ENCODE assay signal across 13 cellular contexts in the genomic region with DNA sequence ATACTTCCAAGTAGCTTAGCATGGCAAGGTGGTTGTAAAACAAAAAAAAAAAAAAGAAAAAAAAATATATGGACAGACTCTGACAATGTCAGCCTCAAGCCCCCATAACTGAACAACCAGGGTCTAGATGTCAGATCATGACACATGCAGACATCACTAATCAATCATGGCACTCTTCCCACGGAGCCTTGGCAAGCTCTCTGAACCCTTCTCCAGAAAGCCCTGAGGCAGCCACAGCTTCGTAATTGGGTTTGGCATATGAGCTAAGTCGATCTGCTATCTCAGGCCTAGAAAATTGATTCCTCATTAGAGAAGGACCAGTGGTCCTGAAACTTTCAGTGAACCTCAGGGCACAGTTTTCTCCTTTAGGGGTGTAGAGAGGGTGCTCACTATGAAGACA.
"Had no signal": no experiment of that assay in that cellular context is flagged by ENCODE, and none has a peak within 500 bp of the region (broad histone marks: within the 10 kb centered on the region; RNA-seq: fewer than 3 reads in every experiment).

No MANE protein-coding gene starts in this region.

- H3K27me3 ChIP-seq: ascending aorta, hepatocyte, tibial artery had no signal

- DNase-seq: activated CD4-positive, CD25-positive, alpha-beta regulatory T cell treated with anti-CD3 and anti-CD28 coated beads, Interleukin-2, amount 50 U/mL, for 72 hours; activated naive CD4-positive, alpha-beta T cell treated with anti-CD3 and anti-CD28 coated beads, Interleukin-2, amount 10 ng/mL, durations not matched to agents 7 days and 5 days; activated T-cell treated with anti-CD3 and anti-CD28 coated beads for 4 hours; erythroblast; kidney; left ventricle myocardium superior; stimulated activated CD4-positive, alpha-beta T cell treated with anti-CD3 and anti-CD28 coated beads, Interleukin-1b, Interleukin-23, amount 100 ng/mL, for 48 hours; T-helper 9 cell; tibial artery had no signal

- H3K9me3 ChIP-seq: ascending aorta, tibial artery had no signal

- H3K9me3 Mint-ChIP-seq: activated naive CD4-positive, alpha-beta T cell treated with anti-CD3 and anti-CD28 coated beads, Interleukin-2, amount 10 ng/mL, durations not matched to agents 7 days and 5 days; activated T-helper 2 cell treated with anti-CD3 and anti-CD28 coated beads, Interferon-gamma antibody, Interleukin-2, Interleukin-4, amounts not matched to agents 10 μg/mL and 5 μg/mL and 100 μg/mL, durations not matched to agents 14 hours and 24 hours and 36 hours; nephron had no signal

- H3K27me3 Mint-ChIP-seq: activated naive CD4-positive, alpha-beta T cell treated with anti-CD3 and anti-CD28 coated beads, Interleukin-2, amount 10 ng/mL, durations not matched to agents 7 days and 5 days had no signal

- ATAC-seq: left ventricle myocardium superior had no signal

- H3K4me3 ChIP-seq: ascending aorta, hepatocyte, tibial artery had no signal

- H3K27ac Mint-ChIP-seq: activated naive CD4-positive, alpha-beta T cell treated with anti-CD3 and anti-CD28 coated beads, Interleukin-2, amount 10 ng/mL, durations not matched to agents 7 days and 5 days; activated T-helper 2 cell treated with anti-CD3 and anti-CD28 coated beads, Interferon-gamma antibody, Interleukin-2, Interleukin-4, amounts not matched to agents 10 μg/mL and 5 μg/mL and 100 μg/mL, durations not matched to agents 14 hours and 24 hours and 36 hours; nephron had no signal

- H3K27ac ChIP-seq: ascending aorta, hepatocyte, tibial artery had no signal

- H3K4me3 Mint-ChIP-seq: activated naive CD4-positive, alpha-beta T cell treated with anti-CD3 and anti-CD28 coated beads, Interleukin-2, amount 10 ng/mL, durations not matched to agents 7 days and 5 days; nephron had no signal

- H3K4me1 Mint-ChIP-seq: activated naive CD4-positive, alpha-beta T cell treated with anti-CD3 and anti-CD28 coated beads, Interleukin-2, amount 10 ng/mL, durations not matched to agents 7 days and 5 days had no signal
